In genomic region chr7:47604496-47604890, GRCh38 we compare ENCODE assay signal across 16 cellular contexts. TPM values are rescaled to one million over a fixed set of nuclear protein-coding genes. Genes with fewer than 3 reads are reported as not detected.
DNase-seq lines count a peak whose midpoint lies in the region; ATAC-seq and TF ChIP-seq lines count a peak whose summit lies in the region.
"Had no signal": no experiment of that assay in that cellular context is flagged by ENCODE, and none has a peak within 500 bp of the region (broad histone marks: within the 10 kb centered on the region; RNA-seq: fewer than 3 reads in every experiment).

No MANE protein-coding gene starts in this region.

- no peak overlapping the region for H3K18ac ChIP-seq in trophoblast cell (ENCODE audit: low read length)

- H3K27ac Mint-ChIP-seq in neural progenitor cell, result no peak overlapping the region
- H3K27ac Mint-ChIP-seq: CD4-positive, alpha-beta T cell had no signal

- H3K9me3 ChIP-seq in heart right ventricle (no peaks in the 10 kb centered on the region), right atrium auricular region (no peaks in the 10 kb centered on the region), right cardiac atrium (ENCODE audit: control insufficient read depth, low read length) (no peaks in the 10 kb centered on the region), trophoblast cell (ENCODE audit: insufficient read depth, low read depth, low read length) (peaks cover 2% of the 10 kb centered on the region), neural progenitor cell (ENCODE audit: low read depth) (no peaks in the 10 kb centered on the region)
- H3K9me3 ChIP-seq: suprapubic skin had no signal

- H3K4me3 ChIP-seq in heart right ventricle, result no peak overlapping the region
- no peak overlapping the region for H3K4me3 ChIP-seq in right atrium auricular region
- no peak overlapping the region for H3K4me3 ChIP-seq in right cardiac atrium (ENCODE audit: low read length)
- H3K4me3 ChIP-seq in trophoblast cell (ENCODE audit: low read depth, low read length), result no peak overlapping the region
- H3K4me3 ChIP-seq in neural progenitor cell, result no peak overlapping the region
- H3K4me3 ChIP-seq: suprapubic skin had no signal

- no peak overlapping the region for H3K23ac ChIP-seq in trophoblast cell (ENCODE audit: low read length)

- H3K4me2 ChIP-seq in trophoblast cell (ENCODE audit: low read length) (peak overlapping the region; percentile 25), neural progenitor cell (no peak overlapping the region)

- peaks cover 0 to 40% (median 12%) of the 10 kb centered on the region in 9 donors for H3K4me1 ChIP-seq in heart right ventricle
- peaks cover 0 to 20% of the 10 kb centered on the region in 2 donors for H3K4me1 ChIP-seq in right atrium auricular region
- peaks cover 13% of the 10 kb centered on the region for H3K4me1 ChIP-seq in right cardiac atrium (ENCODE audit: control insufficient read depth, insufficient read depth, low read length)
- H3K4me1 ChIP-seq in trophoblast cell (ENCODE audit: control insufficient read depth in 1 of 2, insufficient read depth in 2 of 2, low read length in 2 of 2), result peaks cover 4 to 11% of the 10 kb centered on the region in 2 experiments
- no peaks in the 10 kb centered on the region for H3K4me1 ChIP-seq in neural progenitor cell

- no peak overlapping the region for H4K8ac ChIP-seq in trophoblast cell (ENCODE audit: low read depth, low read length)

- peak overlapping the region; percentile 42 for H3K14ac ChIP-seq in trophoblast cell (ENCODE audit: low read length)

- peak overlapping the region; percentile 67 for H2BK12ac ChIP-seq in trophoblast cell (ENCODE audit: low read length)

- no peak overlapping the region for H4K12ac ChIP-seq in trophoblast cell (ENCODE audit: low read depth, low read length)

- H3K4me1 Mint-ChIP-seq in neural progenitor cell, result no peaks in the 10 kb centered on the region

- WGBS in heart right ventricle, 2 donors, result 57 to 73% methylated on average over 3 of the region's 3 CpGs
- 51% methylated on average over 3 of the region's 3 CpGs for WGBS in right cardiac atrium
- WGBS in trophoblast cell (ENCODE audit: extremely low coverage, insufficient coverage, insufficient read length), result no CpG with 5 or more reads among the region's 3 CpGs

- no peaks in the 10 kb centered on the region for H3K36me3 Mint-ChIP-seq in neural progenitor cell

- H3K27me3 ChIP-seq in heart right ventricle (no peaks in the 10 kb centered on the region), right atrium auricular region (no peaks in the 10 kb centered on the region), right cardiac atrium (ENCODE audit: control insufficient read depth, insufficient read depth) (no peaks in the 10 kb centered on the region), trophoblast cell (ENCODE audit: insufficient read depth, low read length) (no peaks in the 10 kb centered on the region), neural progenitor cell (no peaks in the 10 kb centered on the region)
- H3K27me3 ChIP-seq: suprapubic skin had no signal

- no peak overlapping the region for H3K4me3 Mint-ChIP-seq in neural progenitor cell
- H3K4me3 Mint-ChIP-seq: CD4-positive, alpha-beta T cell had no signal

- peaks cover 2% of the 10 kb centered on the region for H3K9me3 Mint-ChIP-seq in neural progenitor cell

- H3K36me3 ChIP-seq in heart right ventricle (no peaks in the 10 kb centered on the region), right atrium auricular region (no peaks in the 10 kb centered on the region), trophoblast cell (ENCODE audit: control insufficient read depth in 1 of 2, insufficient read depth in 2 of 2, low read length in 2 of 2) (no peaks in the 10 kb centered on the region), neural progenitor cell (no peaks in the 10 kb centered on the region)
- H3K36me3 ChIP-seq: suprapubic skin had no signal

- no peak for TF ChIP-seq CTCF in heart right ventricle (IDR thresholded peaks at IDR 0.05)
- TF ChIP-seq CTCF in right atrium auricular region (IDR thresholded peaks at IDR 0.05), result no peak
- TF ChIP-seq CTCF in neural progenitor cell (IDR thresholded peaks at IDR 0.05), result no peak

- H3K27me3 Mint-ChIP-seq in neural progenitor cell (ENCODE audit: insufficient read depth, low read depth), result peaks cover 2% of the 10 kb centered on the region

- H3K4ac ChIP-seq in trophoblast cell (ENCODE audit: low read depth, low read length), result no peak overlapping the region

- peak overlapping the region; percentile 42 for H2BK5ac ChIP-seq in trophoblast cell (ENCODE audit: low read depth, low read length, poor library complexity)

- peaks cover 4% of the 10 kb centered on the region for H3F3A ChIP-seq in neural progenitor cell (ENCODE audit: low read depth)

- intact Hi-C loops in heart right ventricle (cut with DNase I), result no loop called here
- intact Hi-C loops in right cardiac atrium (cut with DNase I), result no loop called here

- peaks cover 9% of the 10 kb centered on the region for H3K79me1 ChIP-seq in trophoblast cell (ENCODE audit: low read length)

- H4K20me1 ChIP-seq in neural progenitor cell (ENCODE audit: low read depth), result no peaks in the 10 kb centered on the region

- no peak overlapping the region for H2AK5ac ChIP-seq in trophoblast cell (ENCODE audit: low read length)

- ATAC-seq in heart right ventricle, result peak in 6 of 8 donors; percentile 16 to 41 (median 22)
- ATAC-seq in right cardiac atrium, result no peak
- ATAC-seq in GM21528 (IDR thresholded peaks at IDR 0.05; ENCODE audit: low FRiP score, unreplicated experiment), result no peak
- ATAC-seq: activated naive CD4-positive, alpha-beta T cell treated with anti-CD3 and anti-CD28 coated beads, Interleukin-2, amount 50 U/mL, for 72 hours had no signal

- H2BK120ac ChIP-seq in trophoblast cell (ENCODE audit: insufficient read depth, low read length, poor library complexity), result peak overlapping the region; percentile 36

- H2AFZ ChIP-seq in trophoblast cell (ENCODE audit: insufficient read depth, low read length, poor library complexity) (no peak overlapping the region), neural progenitor cell (replicated peaks) (no peak overlapping the region)

- H3K9ac ChIP-seq in trophoblast cell (ENCODE audit: low read length) (no peak overlapping the region), neural progenitor cell (no peak overlapping the region)

- DNase-seq in heart right ventricle (no peak), right atrium auricular region (ENCODE audit: low spot score) (no peak), right cardiac atrium (no peak), trophoblast cell (no peak), middle frontal gyrus (ENCODE audit: extremely low spot score, low spot score) (no peak), neural progenitor cell (ENCODE audit: low spot score) (no peak)
- no peak for DNase-seq in activated CD4-positive, CD25-positive, alpha-beta regulatory T cell treated with anti-CD3 and anti-CD28 coated beads, Interleukin-2, amount 50 U/mL, for 72 hours
- DNase-seq: 8988T; activated CD4-positive, alpha-beta T cell treated with anti-CD3 and anti-CD28 coated beads for 1 hour; CD4-positive, alpha-beta T cell; hippocampal formation; NCI-H1694 treated with DMSO at 0.1 percent for 48 hours; NCI-H510A had no signal

- peak overlapping the region; percentile 50 for H4K91ac ChIP-seq in trophoblast cell (ENCODE audit: low read depth, low read length)

- peak overlapping the region in 1 of 10 donors; percentile 35 for H3K27ac ChIP-seq in heart right ventricle
- H3K27ac ChIP-seq in right atrium auricular region, result peak overlapping the region in 1 of 2 donors; percentile 22
- H3K27ac ChIP-seq in right cardiac atrium (ENCODE audit: low read length), result peak overlapping the region; percentile 70
- H3K27ac ChIP-seq in trophoblast cell (ENCODE audit: low read depth, low read length), result peak overlapping the region; percentile 58
- H3K27ac ChIP-seq in neural progenitor cell, result no peak overlapping the region
- H3K27ac ChIP-seq: suprapubic skin had no signal

- H3K79me2 ChIP-seq in trophoblast cell (ENCODE audit: control insufficient read depth, insufficient read depth, low read length, poor library complexity) (no peaks in the 10 kb centered on the region), neural progenitor cell (ENCODE audit: low read depth) (no peaks in the 10 kb centered on the region)

RNA-seq across cellular contexts. Expression of gene TNS3, which starts 22.6 kb away (rescaled TPM):
- total RNA-seq in heart right ventricle (10 to 100 TPM; 29.9 to 74.2 (median 35.6) TPM), right atrium auricular region (10 to 100 TPM; 39.7 to 44.4 TPM), right cardiac atrium (10 to 100 TPM; 37.5 to 48.3 (median 42.7) TPM), neural progenitor cell (ENCODE audit: low replicate concordance) (15.0 and 21.8 TPM in 2 replicates)
- polyA plus RNA-seq in heart right ventricle (10 to 100 TPM in 1 of 2 donors, 1 to 10 TPM in 1; 6.7 to 14.3 TPM), right cardiac atrium (19.7 TPM)
- polyA plus RNA-seq in trophoblast cell (2013), result 85.9 and 86.5 TPM in 2 replicates

Comparison
In these comparisons a context has a peak if more than half of its experiments do, and no peak if none do; other contexts are left out.
1. ATAC-seq: peak in heart right ventricle (6 of 8); none in right cardiac atrium (0 of 2) and GM21528 (single experiment).